1 cellular context compared by ENCODE assay signal in the genomic region with DNA sequence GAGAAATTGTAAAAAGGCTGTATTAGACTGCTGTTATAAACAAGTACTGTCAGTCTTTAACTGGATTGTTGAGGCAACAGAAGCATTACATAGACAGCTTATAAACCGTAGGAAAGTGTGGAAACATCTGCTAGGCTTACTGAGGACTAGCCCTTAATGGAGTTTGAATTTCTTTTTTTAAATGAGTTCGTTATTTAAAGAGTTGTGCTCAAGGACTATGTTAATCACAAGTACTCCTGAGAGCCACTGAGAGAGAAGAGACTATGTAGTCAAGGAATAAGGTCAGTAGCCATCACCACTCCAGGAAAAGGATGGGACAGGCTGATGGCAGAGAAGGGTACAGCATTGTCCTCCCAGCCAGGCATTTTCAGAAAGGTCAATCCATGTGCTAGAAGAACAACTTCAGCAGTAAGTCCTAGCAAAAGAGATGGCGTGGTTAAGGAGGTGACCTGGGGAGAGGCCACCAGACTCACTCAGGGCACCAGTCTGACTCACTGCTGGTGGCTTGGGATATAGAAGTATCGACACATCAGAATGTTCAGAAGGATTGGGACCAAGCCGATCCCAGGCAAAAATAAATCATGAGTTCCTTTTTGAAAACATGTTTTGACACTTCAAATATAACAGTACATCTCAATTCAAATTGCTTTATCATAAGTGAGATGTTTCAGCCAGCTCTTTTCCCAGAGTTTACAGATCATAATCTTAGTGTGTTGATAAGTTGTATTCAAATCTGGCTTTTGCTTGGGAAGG.
TF ChIP-seq lines count a peak whose summit lies in the region.

No MANE protein-coding gene starts in this region.

TF ChIP-seq in HepG2, 621 proteins besides CTCF, POLR2A, EP300 and RAD21 (continues in another document):
- TF ChIP-seq, protein P1, sequence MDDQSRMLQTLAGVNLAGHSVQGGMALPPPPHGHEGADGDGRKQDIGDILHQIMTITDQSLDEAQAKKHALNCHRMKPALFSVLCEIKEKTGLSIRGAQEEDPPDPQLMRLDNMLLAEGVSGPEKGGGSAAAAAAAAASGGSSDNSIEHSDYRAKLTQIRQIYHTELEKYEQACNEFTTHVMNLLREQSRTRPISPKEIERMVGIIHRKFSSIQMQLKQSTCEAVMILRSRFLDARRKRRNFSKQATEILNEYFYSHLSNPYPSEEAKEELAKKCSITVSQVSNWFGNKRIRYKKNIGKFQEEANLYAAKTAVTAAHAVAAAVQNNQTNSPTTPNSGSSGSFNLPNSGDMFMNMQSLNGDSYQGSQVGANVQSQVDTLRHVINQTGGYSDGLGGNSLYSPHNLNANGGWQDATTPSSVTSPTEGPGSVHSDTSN (CRISPR knock-in tag; IDR thresholded peaks at IDR 0.05; ENCODE audit: borderline replicate concordance), result no peak
- TF ChIP-seq, protein P2, sequence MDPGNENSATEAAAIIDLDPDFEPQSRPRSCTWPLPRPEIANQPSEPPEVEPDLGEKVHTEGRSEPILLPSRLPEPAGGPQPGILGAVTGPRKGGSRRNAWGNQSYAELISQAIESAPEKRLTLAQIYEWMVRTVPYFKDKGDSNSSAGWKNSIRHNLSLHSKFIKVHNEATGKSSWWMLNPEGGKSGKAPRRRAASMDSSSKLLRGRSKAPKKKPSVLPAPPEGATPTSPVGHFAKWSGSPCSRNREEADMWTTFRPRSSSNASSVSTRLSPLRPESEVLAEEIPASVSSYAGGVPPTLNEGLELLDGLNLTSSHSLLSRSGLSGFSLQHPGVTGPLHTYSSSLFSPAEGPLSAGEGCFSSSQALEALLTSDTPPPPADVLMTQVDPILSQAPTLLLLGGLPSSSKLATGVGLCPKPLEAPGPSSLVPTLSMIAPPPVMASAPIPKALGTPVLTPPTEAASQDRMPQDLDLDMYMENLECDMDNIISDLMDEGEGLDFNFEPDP (CRISPR knock-in tag; conservative IDR thresholded peaks at IDR 0.05), result no peak
- 0 out of 4 replicates have a peak, but pooled peaks of 1 of the 2 experiments have one; percentile 22 for TF ChIP-seq KLF16 (CRISPR knock-in tag; IDR thresholded peaks at IDR 0.05)
- TF ChIP-seq ZNF317 (CRISPR knock-in tag; IDR thresholded peaks at IDR 0.05), result no peak
- TF ChIP-seq, protein P3, sequence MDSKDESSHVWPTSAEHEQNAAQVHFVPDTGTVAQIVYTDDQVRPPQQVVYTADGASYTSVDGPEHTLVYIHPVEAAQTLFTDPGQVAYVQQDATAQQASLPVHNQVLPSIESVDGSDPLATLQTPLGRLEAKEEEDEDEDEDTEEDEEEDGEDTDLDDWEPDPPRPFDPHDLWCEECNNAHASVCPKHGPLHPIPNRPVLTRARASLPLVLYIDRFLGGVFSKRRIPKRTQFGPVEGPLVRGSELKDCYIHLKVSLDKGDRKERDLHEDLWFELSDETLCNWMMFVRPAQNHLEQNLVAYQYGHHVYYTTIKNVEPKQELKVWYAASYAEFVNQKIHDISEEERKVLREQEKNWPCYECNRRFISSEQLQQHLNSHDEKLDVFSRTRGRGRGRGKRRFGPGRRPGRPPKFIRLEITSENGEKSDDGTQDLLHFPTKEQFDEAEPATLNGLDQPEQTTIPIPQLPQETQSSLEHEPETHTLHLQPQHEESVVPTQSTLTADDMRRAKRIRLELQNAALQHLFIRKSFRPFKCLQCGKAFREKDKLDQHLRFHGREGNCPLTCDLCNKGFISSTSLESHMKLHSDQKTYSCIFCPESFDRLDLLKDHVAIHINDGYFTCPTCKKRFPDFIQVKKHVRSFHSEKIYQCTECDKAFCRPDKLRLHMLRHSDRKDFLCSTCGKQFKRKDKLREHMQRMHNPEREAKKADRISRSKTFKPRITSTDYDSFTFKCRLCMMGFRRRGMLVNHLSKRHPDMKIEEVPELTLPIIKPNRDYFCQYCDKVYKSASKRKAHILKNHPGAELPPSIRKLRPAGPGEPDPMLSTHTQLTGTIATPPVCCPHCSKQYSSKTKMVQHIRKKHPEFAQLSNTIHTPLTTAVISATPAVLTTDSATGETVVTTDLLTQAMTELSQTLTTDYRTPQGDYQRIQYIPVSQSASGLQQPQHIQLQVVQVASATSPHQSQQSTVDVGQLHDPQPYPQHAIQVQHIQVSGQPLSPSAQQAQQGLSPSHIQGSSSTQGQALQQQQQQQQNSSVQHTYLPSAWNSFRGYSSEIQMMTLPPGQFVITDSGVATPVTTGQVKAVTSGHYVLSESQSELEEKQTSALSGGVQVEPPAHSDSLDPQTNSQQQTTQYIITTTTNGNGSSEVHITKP (CRISPR knock-in tag; IDR thresholded peaks at IDR 0.05; ENCODE audit: low read depth), result no peak
- TF ChIP-seq FOXA1 (IDR thresholded peaks at IDR 0.05), result no peak
- no peak for TF ChIP-seq FOXA1 (CRISPR knock-in tag; IDR thresholded peaks at IDR 0.05)
- no peak for TF ChIP-seq ZSCAN9 (CRISPR knock-in tag; IDR thresholded peaks at IDR 0.05; ENCODE audit: borderline replicate concordance)
- TF ChIP-seq ZNF550 (CRISPR knock-in tag; IDR thresholded peaks at IDR 0.05; ENCODE audit: borderline replicate concordance), result no peak
- TF ChIP-seq, protein P4, sequence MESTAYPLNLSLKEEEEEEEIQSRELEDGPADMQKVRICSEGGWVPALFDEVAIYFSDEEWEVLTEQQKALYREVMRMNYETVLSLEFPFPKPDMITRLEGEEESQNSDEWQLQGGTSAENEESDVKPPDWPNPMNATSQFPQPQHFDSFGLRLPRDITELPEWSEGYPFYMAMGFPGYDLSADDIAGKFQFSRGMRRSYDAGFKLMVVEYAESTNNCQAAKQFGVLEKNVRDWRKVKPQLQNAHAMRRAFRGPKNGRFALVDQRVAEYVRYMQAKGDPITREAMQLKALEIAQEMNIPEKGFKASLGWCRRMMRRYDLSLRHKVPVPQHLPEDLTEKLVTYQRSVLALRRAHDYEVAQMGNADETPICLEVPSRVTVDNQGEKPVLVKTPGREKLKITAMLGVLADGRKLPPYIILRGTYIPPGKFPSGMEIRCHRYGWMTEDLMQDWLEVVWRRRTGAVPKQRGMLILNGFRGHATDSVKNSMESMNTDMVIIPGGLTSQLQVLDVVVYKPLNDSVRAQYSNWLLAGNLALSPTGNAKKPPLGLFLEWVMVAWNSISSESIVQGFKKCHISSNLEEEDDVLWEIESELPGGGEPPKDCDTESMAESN (CRISPR knock-in tag; conservative IDR thresholded peaks at IDR 0.05), result 0 out of 2 replicates have a peak, but pooled peaks have one; percentile 53
- TF ChIP-seq NFE2 (CRISPR knock-in tag; IDR thresholded peaks at IDR 0.05), result no peak
- no peak for TF ChIP-seq KLF6 (CRISPR knock-in tag; IDR thresholded peaks at IDR 0.05)
- peak; percentile 92 for TF ChIP-seq SSRP1 (CRISPR knock-in tag; IDR thresholded peaks at IDR 0.05)
- no peak for TF ChIP-seq ZNF451 (CRISPR knock-in tag; IDR thresholded peaks at IDR 0.05)
- TF ChIP-seq, protein P5, sequence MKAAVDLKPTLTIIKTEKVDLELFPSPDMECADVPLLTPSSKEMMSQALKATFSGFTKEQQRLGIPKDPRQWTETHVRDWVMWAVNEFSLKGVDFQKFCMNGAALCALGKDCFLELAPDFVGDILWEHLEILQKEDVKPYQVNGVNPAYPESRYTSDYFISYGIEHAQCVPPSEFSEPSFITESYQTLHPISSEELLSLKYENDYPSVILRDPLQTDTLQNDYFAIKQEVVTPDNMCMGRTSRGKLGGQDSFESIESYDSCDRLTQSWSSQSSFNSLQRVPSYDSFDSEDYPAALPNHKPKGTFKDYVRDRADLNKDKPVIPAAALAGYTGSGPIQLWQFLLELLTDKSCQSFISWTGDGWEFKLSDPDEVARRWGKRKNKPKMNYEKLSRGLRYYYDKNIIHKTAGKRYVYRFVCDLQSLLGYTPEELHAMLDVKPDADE (CRISPR knock-in tag; IDR thresholded peaks at IDR 0.05), result no peak
- TF ChIP-seq, protein P6, sequence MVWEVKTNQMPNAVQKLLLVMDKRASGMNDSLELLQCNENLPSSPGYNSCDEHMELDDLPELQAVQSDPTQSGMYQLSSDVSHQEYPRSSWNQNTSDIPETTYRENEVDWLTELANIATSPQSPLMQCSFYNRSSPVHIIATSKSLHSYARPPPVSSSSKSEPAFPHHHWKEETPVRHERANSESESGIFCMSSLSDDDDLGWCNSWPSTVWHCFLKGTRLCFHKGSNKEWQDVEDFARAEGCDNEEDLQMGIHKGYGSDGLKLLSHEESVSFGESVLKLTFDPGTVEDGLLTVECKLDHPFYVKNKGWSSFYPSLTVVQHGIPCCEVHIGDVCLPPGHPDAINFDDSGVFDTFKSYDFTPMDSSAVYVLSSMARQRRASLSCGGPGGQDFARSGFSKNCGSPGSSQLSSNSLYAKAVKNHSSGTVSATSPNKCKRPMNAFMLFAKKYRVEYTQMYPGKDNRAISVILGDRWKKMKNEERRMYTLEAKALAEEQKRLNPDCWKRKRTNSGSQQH (CRISPR knock-in tag; IDR thresholded peaks at IDR 0.05; ENCODE audit: low read depth), result no peak
- no peak for TF ChIP-seq MED13 (CRISPR knock-in tag; IDR thresholded peaks at IDR 0.05)
- TF ChIP-seq SOX13 (IDR thresholded peaks at IDR 0.05), result no peak
- peak in 1 of 2 experiments; percentile 57; a peak in 1 of 4 replicates for TF ChIP-seq SOX13 (CRISPR knock-in tag; conservative IDR thresholded peaks at IDR 0.05 in 1 of 2, IDR thresholded peaks at IDR 0.05 in 1 of 2)
- 0 out of 2 replicates have a peak, but pooled peaks have one; percentile 1 for TF ChIP-seq FOXA3 (CRISPR knock-in tag; IDR thresholded peaks at IDR 0.05)
- TF ChIP-seq, protein P7, sequence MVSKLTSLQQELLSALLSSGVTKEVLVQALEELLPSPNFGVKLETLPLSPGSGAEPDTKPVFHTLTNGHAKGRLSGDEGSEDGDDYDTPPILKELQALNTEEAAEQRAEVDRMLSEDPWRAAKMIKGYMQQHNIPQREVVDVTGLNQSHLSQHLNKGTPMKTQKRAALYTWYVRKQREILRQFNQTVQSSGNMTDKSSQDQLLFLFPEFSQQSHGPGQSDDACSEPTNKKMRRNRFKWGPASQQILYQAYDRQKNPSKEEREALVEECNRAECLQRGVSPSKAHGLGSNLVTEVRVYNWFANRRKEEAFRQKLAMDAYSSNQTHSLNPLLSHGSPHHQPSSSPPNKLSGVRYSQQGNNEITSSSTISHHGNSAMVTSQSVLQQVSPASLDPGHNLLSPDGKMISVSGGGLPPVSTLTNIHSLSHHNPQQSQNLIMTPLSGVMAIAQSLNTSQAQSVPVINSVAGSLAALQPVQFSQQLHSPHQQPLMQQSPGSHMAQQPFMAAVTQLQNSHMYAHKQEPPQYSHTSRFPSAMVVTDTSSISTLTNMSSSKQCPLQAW (CRISPR knock-in tag; IDR thresholded peaks at IDR 0.05), result no peak
- no peak for TF ChIP-seq TRIM24 (CRISPR knock-in tag; IDR thresholded peaks at IDR 0.05)
- TF ChIP-seq ISX (CRISPR knock-in tag; conservative IDR thresholded peaks at IDR 0.05), result no peak
- no peak for TF ChIP-seq REPIN1 (CRISPR knock-in tag; IDR thresholded peaks at IDR 0.05; ENCODE audit: borderline replicate concordance, low read depth)
- no peak for TF ChIP-seq ZNF772 (CRISPR knock-in tag; IDR thresholded peaks at IDR 0.05)
- TF ChIP-seq THYN1 (CRISPR knock-in tag; IDR thresholded peaks at IDR 0.05; ENCODE audit: borderline replicate concordance, low read depth), result no peak
- no peak for TF ChIP-seq ZMYM2 (CRISPR knock-in tag; IDR thresholded peaks at IDR 0.05)
- no peak for TF ChIP-seq ZBTB3 (CRISPR knock-in tag; IDR thresholded peaks at IDR 0.05; ENCODE audit: borderline replicate concordance, low read depth)
- TF ChIP-seq PTBP1 (IDR thresholded peaks at IDR 0.05; ENCODE audit: low read depth, low read length, poor library complexity, severe bottlenecking), result no peak
- TF ChIP-seq TBP (CRISPR knock-in tag; IDR thresholded peaks at IDR 0.05), result no peak
- TF ChIP-seq THAP11 (CRISPR knock-in tag; IDR thresholded peaks at IDR 0.05), result 0 out of 2 replicates have a peak, but pooled peaks have one; percentile 7
- TF ChIP-seq, protein P8, sequence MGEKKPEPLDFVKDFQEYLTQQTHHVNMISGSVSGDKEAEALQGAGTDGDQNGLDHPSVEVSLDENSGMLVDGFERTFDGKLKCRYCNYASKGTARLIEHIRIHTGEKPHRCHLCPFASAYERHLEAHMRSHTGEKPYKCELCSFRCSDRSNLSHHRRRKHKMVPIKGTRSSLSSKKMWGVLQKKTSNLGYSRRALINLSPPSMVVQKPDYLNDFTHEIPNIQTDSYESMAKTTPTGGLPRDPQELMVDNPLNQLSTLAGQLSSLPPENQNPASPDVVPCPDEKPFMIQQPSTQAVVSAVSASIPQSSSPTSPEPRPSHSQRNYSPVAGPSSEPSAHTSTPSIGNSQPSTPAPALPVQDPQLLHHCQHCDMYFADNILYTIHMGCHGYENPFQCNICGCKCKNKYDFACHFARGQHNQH (CRISPR knock-in tag; IDR thresholded peaks at IDR 0.05), result 0 out of 2 replicates have a peak, but pooled peaks have one; percentile 21
- peak; percentile 73 for TF ChIP-seq KDM2A (CRISPR knock-in tag; IDR thresholded peaks at IDR 0.05; ENCODE audit: borderline replicate concordance, low read depth)
- no peak for TF ChIP-seq MAFF (IDR thresholded peaks at IDR 0.05; ENCODE audit: low read depth, low read length)
- no peak for TF ChIP-seq NFATC3 (CRISPR knock-in tag; IDR thresholded peaks at IDR 0.05)
- TF ChIP-seq DMAP1 (CRISPR knock-in tag; IDR thresholded peaks at IDR 0.05), result no peak
- no peak for TF ChIP-seq KDM6A (CRISPR knock-in tag; IDR thresholded peaks at IDR 0.05; ENCODE audit: low read depth)
- TF ChIP-seq, protein P9, sequence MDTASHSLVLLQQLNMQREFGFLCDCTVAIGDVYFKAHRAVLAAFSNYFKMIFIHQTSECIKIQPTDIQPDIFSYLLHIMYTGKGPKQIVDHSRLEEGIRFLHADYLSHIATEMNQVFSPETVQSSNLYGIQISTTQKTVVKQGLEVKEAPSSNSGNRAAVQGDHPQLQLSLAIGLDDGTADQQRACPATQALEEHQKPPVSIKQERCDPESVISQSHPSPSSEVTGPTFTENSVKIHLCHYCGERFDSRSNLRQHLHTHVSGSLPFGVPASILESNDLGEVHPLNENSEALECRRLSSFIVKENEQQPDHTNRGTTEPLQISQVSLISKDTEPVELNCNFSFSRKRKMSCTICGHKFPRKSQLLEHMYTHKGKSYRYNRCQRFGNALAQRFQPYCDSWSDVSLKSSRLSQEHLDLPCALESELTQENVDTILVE (CRISPR knock-in tag; IDR thresholded peaks at IDR 0.05), result no peak; the same call in 1 of the 2 replicates
- TF ChIP-seq SP2 (CRISPR knock-in tag; IDR thresholded peaks at IDR 0.05), result no peak
- TF ChIP-seq ADNP (CRISPR knock-in tag; IDR thresholded peaks at IDR 0.05), result no peak
- TF ChIP-seq ZNF7 (CRISPR knock-in tag; IDR thresholded peaks at IDR 0.05), result 0 out of 2 replicates have a peak, but pooled peaks have one; percentile 7
- TF ChIP-seq, protein P10, sequence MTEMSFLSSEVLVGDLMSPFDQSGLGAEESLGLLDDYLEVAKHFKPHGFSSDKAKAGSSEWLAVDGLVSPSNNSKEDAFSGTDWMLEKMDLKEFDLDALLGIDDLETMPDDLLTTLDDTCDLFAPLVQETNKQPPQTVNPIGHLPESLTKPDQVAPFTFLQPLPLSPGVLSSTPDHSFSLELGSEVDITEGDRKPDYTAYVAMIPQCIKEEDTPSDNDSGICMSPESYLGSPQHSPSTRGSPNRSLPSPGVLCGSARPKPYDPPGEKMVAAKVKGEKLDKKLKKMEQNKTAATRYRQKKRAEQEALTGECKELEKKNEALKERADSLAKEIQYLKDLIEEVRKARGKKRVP (CRISPR knock-in tag; IDR thresholded peaks at IDR 0.05), result 0 out of 4 replicates have a peak, but pooled peaks of 1 of the 2 experiments have one; percentile 9
- TF ChIP-seq NFYC (CRISPR knock-in tag; IDR thresholded peaks at IDR 0.05), result no peak
- TF ChIP-seq ZNF567 (CRISPR knock-in tag; IDR thresholded peaks at IDR 0.05; ENCODE audit: borderline replicate concordance), result no peak
- TF ChIP-seq, protein P11, sequence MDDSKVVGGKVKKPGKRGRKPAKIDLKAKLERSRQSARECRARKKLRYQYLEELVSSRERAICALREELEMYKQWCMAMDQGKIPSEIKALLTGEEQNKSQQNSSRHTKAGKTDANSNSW (CRISPR knock-in tag; IDR thresholded peaks at IDR 0.05; ENCODE audit: borderline replicate concordance), result no peak
- no peak for TF ChIP-seq SP5 (CRISPR knock-in tag; IDR thresholded peaks at IDR 0.05; ENCODE audit: borderline replicate concordance, low read depth)
- peak; percentile 87; the same call in 1 of the 2 replicates for TF ChIP-seq POLR2AphosphoS2 (IDR thresholded peaks at IDR 0.05; ENCODE audit: low read depth, low read length)
- TF ChIP-seq PRPF4 (IDR thresholded peaks at IDR 0.05; ENCODE audit: low read depth, low read length, poor library complexity, severe bottlenecking), result no peak
